10 cellular contexts compared by ENCODE assay signal in genomic region chr17:30236297-30236624, GRCh38. TPM values are rescaled to one million over a fixed set of nuclear protein-coding genes. Genes with fewer than 3 reads are reported as not detected.
DNase-seq lines count a peak whose midpoint lies in the region; ATAC-seq, FAIRE-seq and TF ChIP-seq lines count a peak whose summit lies in the region.
"Had no signal": no experiment of that assay in that cellular context is flagged by ENCODE, and none has a peak within 500 bp of the region (broad histone marks: within the 10 kb centered on the region; RNA-seq: fewer than 3 reads in every experiment).

No MANE protein-coding gene starts in this region.

- no peaks in the 10 kb centered on the region for H3K79me2 ChIP-seq in K562 (ENCODE audit: control insufficient read depth, insufficient read depth, low read length)

- no peaks in the 10 kb centered on the region for H3K9me3 Mint-ChIP-seq in memory B cell

- H3K36me3 Mint-ChIP-seq in memory B cell: no peaks in the 10 kb centered on the region

- intact Hi-C loops in heart right ventricle (cut with DNase I): no loop called here
- intact Hi-C loops in Right ventricle myocardium inferior (cut with DNase I): loop anchor here (5.0 kb wide), 1 partner anchor 109 kb away; no protein-coding TSS in a partner anchor
- intact Hi-C loops in K562 (cut with micrococcal nuclease): no loop called here

- peaks cover 11 to 29% (median 22%) of the 10 kb centered on the region in 9 donors for H3K4me1 ChIP-seq in heart right ventricle
- H3K4me1 ChIP-seq in K562 (replicated peaks in 1 of 2; ENCODE audit: control insufficient read depth in 2 of 2, insufficient read depth in 2 of 2, low read length in 2 of 2): peaks cover 0 to 32% of the 10 kb centered on the region in 2 experiments; a peak in 2 of 5 replicates
- peaks cover 33 to 50% (median 35%) of the 10 kb centered on the region in 4 donors for H3K4me1 ChIP-seq in upper lobe of left lung

- H3K4me2 ChIP-seq in K562 (ENCODE audit: insufficient read depth, low read length): no peak overlapping the region

- H3K9me1 ChIP-seq in K562 (ENCODE audit: control insufficient read depth, insufficient read depth, low read length): no peaks in the 10 kb centered on the region

- H3K27ac ChIP-seq in heart right ventricle: no peak overlapping the region
- no peak overlapping the region for H3K27ac ChIP-seq in K562 (ENCODE audit: extremely low read depth, low read depth, low read length)
- H3K27ac ChIP-seq in upper lobe of left lung: peak overlapping the region; percentile 67 to 83 (median 78)
- H3K27ac ChIP-seq: adrenal gland, C4-2B had no signal

- peak overlapping the region; percentile 79 for H3K4me3 Mint-ChIP-seq in memory B cell

- 63 to 67% methylated on average over 10 of the region's 10 CpGs for WGBS in heart right ventricle, 2 donors
- WGBS in K562 (ENCODE audit: insufficient coverage, low coverage, missing lambda C conversion rate): 14% methylated on average over 10 of the region's 10 CpGs
- WGBS in upper lobe of left lung, 2 donors: 56 to 61% methylated on average over 10 of the region's 10 CpGs

- peaks cover 24% of the 10 kb centered on the region for H3K27me3 Mint-ChIP-seq in memory B cell

- H3K9me3 ChIP-seq in heart right ventricle (no peaks in the 10 kb centered on the region), K562 (replicated peaks; ENCODE audit: control insufficient read depth, insufficient read depth, low read depth, low read length) (no peaks in the 10 kb centered on the region), upper lobe of left lung (no peaks in the 10 kb centered on the region)
- H3K9me3 ChIP-seq: adrenal gland had no signal

- in situ Hi-C loops in K562 (cut with MboI): no loop called here

- H3K9ac ChIP-seq in K562 (ENCODE audit: insufficient read depth in 1 of 2, low read depth in 2 of 2, low read length in 2 of 2): no peak overlapping the region

- POLR2A ChIA-PET in K562 (lab: Yijun Ruan, JAX): interaction anchor here (1.1 kb wide), 1 partner anchor 43 kb away, joined by 4 read pairs; no protein-coding TSS in a partner anchor

- no peak for FAIRE-seq in K562 (lab: Jason Lieb, UNC)

- no peak for TF ChIP-seq EP300 in K562 (IDR thresholded peaks at IDR 0.05; ENCODE audit: low read length)
- TF ChIP-seq EP300 in upper lobe of left lung (IDR thresholded peaks at IDR 0.05): no peak

- H3K36me3 ChIP-seq in heart right ventricle: no peaks in the 10 kb centered on the region
- no peaks in the 10 kb centered on the region for H3K36me3 ChIP-seq in K562 (ENCODE audit: control insufficient read depth, insufficient read depth, low read length)
- no peaks in the 10 kb centered on the region for H3K36me3 ChIP-seq in upper lobe of left lung
- H3K36me3 ChIP-seq: adrenal gland had no signal

- H3K4me3 ChIP-seq in heart right ventricle: peak overlapping the region in 7 of 10 donors; percentile 35 to 63 (median 49)
- H3K4me3 ChIP-seq in K562: no peak overlapping the region
- H3K4me3 ChIP-seq in upper lobe of left lung: peak overlapping the region; percentile 8 to 66 (median 56)

- no peak for ATAC-seq in heart right ventricle
- ATAC-seq in Right ventricle myocardium inferior: no peak
- no peak for ATAC-seq in K562
- ATAC-seq in memory B cell (ENCODE audit: low read depth): no peak
- ATAC-seq in upper lobe of left lung (ENCODE audit: low FRiP score in 2 of 2): no peak
- ATAC-seq in GM19397 (IDR thresholded peaks at IDR 0.05; ENCODE audit: unreplicated experiment): no peak

- H3K27ac Mint-ChIP-seq in memory B cell: no peak overlapping the region

- CTCF ChIA-PET in K562 (lab: Yijun Ruan, JAX; ENCODE audit: low intra/inter-chr PET ratio): no interaction called here

- TF ChIP-seq POLR2A in K562 (conservative IDR thresholded peaks at IDR 0.05) (no peak), upper lobe of left lung (IDR thresholded peaks at IDR 0.05) (no peak)

- H3K4me1 Mint-ChIP-seq in memory B cell: peaks cover 22% of the 10 kb centered on the region

- H3K27me3 ChIP-seq in heart right ventricle: peaks cover 8 to 71% (median 42%) of the 10 kb centered on the region in 7 donors
- H3K27me3 ChIP-seq in K562 (ENCODE audit: control insufficient read depth in 2 of 2, insufficient read depth in 2 of 2, low read length in 2 of 2): peaks cover 39 to 63% of the 10 kb centered on the region in 2 experiments
- peaks cover 0 to 23% (median 13%) of the 10 kb centered on the region in 4 donors for H3K27me3 ChIP-seq in upper lobe of left lung

- peaks cover 6% of the 10 kb centered on the region; the same call in 1 of the 2 replicates for H4K20me1 ChIP-seq in K562 (replicated peaks; ENCODE audit: control insufficient read depth, insufficient read depth, low read length)

- DNase-seq in heart right ventricle (no peak), Right ventricle myocardium inferior (ENCODE audit: missing footprints) (no peak), K562 (ENCODE audit: extremely low read depth in 1 of 4, low spot score in 3 of 4) (no peak), memory B cell (ENCODE audit: low spot score in 2 of 2) (no peak), upper lobe of left lung (peak in 1 of 2 donors; percentile 7), NCI-H2171 (lab: John Stamatoyannopoulos, UW) (no peak), ureter (ENCODE audit: low spot score) (no peak)

- H2AFZ ChIP-seq in K562 (ENCODE audit: low read depth, low read length): no peak overlapping the region

- no TSS peak for BruUV-seq in K562 (replicated peaks; lab: Mats Ljungman, UMichigan)

- no peak for TF ChIP-seq CTCF in heart right ventricle (IDR thresholded peaks at IDR 0.05)
- no peak for TF ChIP-seq CTCF in K562 (IDR thresholded peaks at IDR 0.05 in 2 of 3, conservative IDR thresholded peaks at IDR 0.05 in 1 of 3; ENCODE audit: insufficient read depth in 2 of 3, low read depth in 1 of 3, low read length in 3 of 3)
- TF ChIP-seq CTCF in upper lobe of left lung (IDR thresholded peaks at IDR 0.05): no peak

- no peak for TF ChIP-seq RAD21 in K562 (CRISPR knock-in tag; conservative IDR thresholded peaks at IDR 0.05 in 1 of 2, IDR thresholded peaks at IDR 0.05 in 1 of 2)

TF ChIP-seq in K562, 482 proteins besides CTCF, POLR2A, EP300 and RAD21 (continues in another document):
- TF ChIP-seq ZNF696 (CRISPR knock-in tag; conservative IDR thresholded peaks at IDR 0.05) (no peak), ZNF121 (CRISPR knock-in tag; conservative IDR thresholded peaks at IDR 0.05) (peak; percentile 90), RBM25 (IDR thresholded peaks at IDR 0.05; ENCODE audit: low read depth, low read length, severe bottlenecking) (peak; percentile 31)

RNA-seq across cellular contexts. Expression of gene SLC6A4, which starts 0.8 kb away (rescaled TPM):
- total RNA-seq in heart right ventricle: under 1 TPM in 9 of 10 donors, not detected in 1; 0.13 to 0.71 (median 0.28) TPM
- under 1 TPM; 0.29 to 0.52 TPM for polyA plus RNA-seq in heart right ventricle
- total RNA-seq in Right ventricle myocardium inferior: 0.22 TPM
- total RNA-seq in K562 (2011; cell fraction: chromatin; rRNA removed; ENCODE audit: low replicate concordance): not detected in 2 replicates
- total RNA-seq in K562 (2011; cell fraction: nucleolus; rRNA removed): not detected in 2 replicates
- total RNA-seq in K562 (2011; cell fraction: nucleoplasm; rRNA removed): 0.44 TPM in 1 of 2 replicates, not detected in the other
- 0.05 TPM in 1 of 2 replicates, not detected in the other for total RNA-seq in K562 (2014; rRNA removed)
- total RNA-seq in K562 (2014; rRNA removed; fragmentation: Illumina TruSeq; extraction: Trizol): not detected in 2 replicates
- not detected in 2 replicates for total RNA-seq in K562 (2015; rRNA removed; fragmentation: Illumina TruSeq; extraction: Trizol)
- total RNA-seq in K562 (2021): 0.09 TPM in 1 of 2 replicates, not detected in the other
- 0.07 TPM in 1 of 2 replicates, not detected in the other for polyA plus RNA-seq in K562 (2011; rRNA removed)
- polyA plus RNA-seq in K562 (2011; cell fraction: cytosol; rRNA removed): 0.04 and 0.06 TPM in 2 replicates
- 0.07 TPM in 1 of 2 replicates, not detected in the other for polyA plus RNA-seq in K562 (2011; cell fraction: nucleus; rRNA removed)
- polyA plus RNA-seq in K562 (2012): 0.01 and 0.21 TPM in 2 replicates
- 0.06 TPM in 1 of 2 replicates, not detected in the other for polyA plus RNA-seq in K562 (2014; fragmentation: Illumina TruSeq; extraction: Trizol)
- polyA plus RNA-seq in K562 (2014; fragmentation: Nextera tagmentation; extraction: Ambion mirVana): not detected
- polyA plus RNA-seq in K562 (2014; rRNA removed): 0.05 TPM in 1 of 2 replicates, not detected in the other
- not detected in 2 replicates for polyA minus RNA-seq in K562 (2011; rRNA and poly(A)+ RNA removed)
- not detected in 2 replicates for polyA minus RNA-seq in K562 (2011; cell fraction: cytosol; rRNA and poly(A)+ RNA removed)
- not detected in 2 replicates for polyA minus RNA-seq in K562 (2011; cell fraction: nucleus; rRNA and poly(A)+ RNA removed)
- 100 to 1,000 TPM in 2 of 6 donors, 10 to 100 TPM in 4; 14.7 to 289 (median 44.8) TPM for total RNA-seq in upper lobe of left lung
- total RNA-seq in ureter: 1.3 TPM

RNA-seq across cellular contexts. Expression of gene BLMH, which starts 55.5 kb away (rescaled TPM):
- 10 to 100 TPM; 13.7 to 22.2 (median 15.9) TPM for total RNA-seq in heart right ventricle
- polyA plus RNA-seq in heart right ventricle: 10 to 100 TPM in 1 of 2 donors, 1 to 10 TPM in 1; 9.6 to 16.5 TPM
- 13.8 TPM for total RNA-seq in Right ventricle myocardium inferior
- 72.7 and 152 TPM in 2 replicates for total RNA-seq in K562 (2011; cell fraction: chromatin; rRNA removed; ENCODE audit: low replicate concordance)
- 40.2 and 50.1 TPM in 2 replicates for total RNA-seq in K562 (2011; cell fraction: nucleolus; rRNA removed)
- 84.8 and 99.5 TPM in 2 replicates for total RNA-seq in K562 (2011; cell fraction: nucleoplasm; rRNA removed)
- 54.9 and 61.5 TPM in 2 replicates for total RNA-seq in K562 (2014; rRNA removed)
- 103 and 110 TPM in 2 replicates for total RNA-seq in K562 (2014; rRNA removed; fragmentation: Illumina TruSeq; extraction: Trizol)
- 75.8 and 78.7 TPM in 2 replicates for total RNA-seq in K562 (2015; rRNA removed; fragmentation: Illumina TruSeq; extraction: Trizol)
- total RNA-seq in K562 (2021): 106 and 118 TPM in 2 replicates
- 21.3 and 45.3 TPM in 2 replicates for polyA plus RNA-seq in K562 (2011; rRNA removed)
- 18.2 and 21.3 TPM in 2 replicates for polyA plus RNA-seq in K562 (2011; cell fraction: cytosol; rRNA removed)
- polyA plus RNA-seq in K562 (2011; cell fraction: nucleus; rRNA removed): 28.2 and 35.4 TPM in 2 replicates
- polyA plus RNA-seq in K562 (2012): 64.1 and 83.7 TPM in 2 replicates
- 103 and 113 TPM in 2 replicates for polyA plus RNA-seq in K562 (2014; fragmentation: Illumina TruSeq; extraction: Trizol)
- 10 to 100 TPM; 26.0 to 38.7 TPM for polyA plus RNA-seq in K562 (2014; fragmentation: Nextera tagmentation; extraction: Ambion mirVana)
- polyA plus RNA-seq in K562 (2014; rRNA removed): 67.3 and 69.7 TPM in 2 replicates
- 40.0 and 65.9 TPM in 2 replicates for polyA minus RNA-seq in K562 (2011; rRNA and poly(A)+ RNA removed)
- polyA minus RNA-seq in K562 (2011; cell fraction: cytosol; rRNA and poly(A)+ RNA removed): 23.3 and 36.8 TPM in 2 replicates
- 30.9 and 33.9 TPM in 2 replicates for polyA minus RNA-seq in K562 (2011; cell fraction: nucleus; rRNA and poly(A)+ RNA removed)
- total RNA-seq in upper lobe of left lung: 10 to 100 TPM; 16.4 to 33.6 (median 22.4) TPM
- 30.7 TPM for total RNA-seq in ureter

Comparison
In these comparisons a context has a peak if more than half of its experiments do, and no peak if none do; other contexts are left out.
1. H3K27ac ChIP-seq: peak in upper lobe of left lung (4 of 4); none in heart right ventricle (0 of 10) and K562 (single experiment).